Comparison of ENCODE assay signal across 1 cellular context in genomic region chr16:29810699-29811169, GRCh38.
TF ChIP-seq lines count a peak whose summit lies in the region.

No MANE protein-coding gene starts in this region.

TF ChIP-seq in HepG2, 621 proteins besides CTCF, POLR2A, EP300 and RAD21 (continued from another document):
- TF ChIP-seq ZNF749 (CRISPR knock-in tag; IDR thresholded peaks at IDR 0.05; ENCODE audit: borderline replicate concordance) = 0 out of 2 replicates have a peak, but pooled peaks have one; percentile 30
